In genomic region chr19:40702337-40703012, GRCh38 we compare ENCODE assay signal across 1 cellular context.
TF ChIP-seq lines count a peak whose summit lies in the region.

No MANE protein-coding gene starts in this region.

TF ChIP-seq in HepG2, 621 proteins besides CTCF, POLR2A, EP300 and RAD21 (continued from another document and continues in another):
- no peak for TF ChIP-seq ZNF280D (CRISPR knock-in tag; IDR thresholded peaks at IDR 0.05)
- TF ChIP-seq HNRNPL (IDR thresholded peaks at IDR 0.05; ENCODE audit: low read depth, low read length): no peak
- no peak for TF ChIP-seq MLX (CRISPR knock-in tag; IDR thresholded peaks at IDR 0.05)
- no peak for TF ChIP-seq TBP (CRISPR knock-in tag; IDR thresholded peaks at IDR 0.05)
- TF ChIP-seq ZNF382 (CRISPR knock-in tag; IDR thresholded peaks at IDR 0.05; ENCODE audit: borderline replicate concordance): no peak
- no peak for TF ChIP-seq ZFP36L1 (CRISPR knock-in tag; IDR thresholded peaks at IDR 0.05)
- peak; percentile 58; the same call in 1 of the 2 replicates for TF ChIP-seq ZNF431 (CRISPR knock-in tag; IDR thresholded peaks at IDR 0.05; ENCODE audit: borderline replicate concordance, low read depth)
- TF ChIP-seq TCF7L2 (IDR thresholded peaks at IDR 0.05; ENCODE audit: low read depth, low read length): no peak
- TF ChIP-seq ZNF264 (CRISPR knock-in tag; IDR thresholded peaks at IDR 0.05): no peak
- no peak for TF ChIP-seq HNRNPH1 (optimal IDR thresholded peaks at IDR 0.05; ENCODE audit: low read depth, low read length)
- TF ChIP-seq ATF3 (CRISPR knock-in tag; IDR thresholded peaks at IDR 0.05): no peak
- TF ChIP-seq SCMH1 (CRISPR knock-in tag; IDR thresholded peaks at IDR 0.05; ENCODE audit: borderline replicate concordance): no peak
- no peak for TF ChIP-seq GTF3A (CRISPR knock-in tag; conservative IDR thresholded peaks at IDR 0.05)
- no peak for TF ChIP-seq SRSF9 (IDR thresholded peaks at IDR 0.05; ENCODE audit: borderline replicate concordance, insufficient read depth, low read depth, low read length, poor library complexity, severe bottlenecking)
- 0 out of 2 replicates have a peak, but pooled peaks have one; percentile 17 for TF ChIP-seq CBX5 (CRISPR knock-in tag; IDR thresholded peaks at IDR 0.05; ENCODE audit: borderline replicate concordance)
- no peak for TF ChIP-seq ZNF20 (CRISPR knock-in tag; IDR thresholded peaks at IDR 0.05)
- TF ChIP-seq NR2C2 (CRISPR knock-in tag; IDR thresholded peaks at IDR 0.05; ENCODE audit: borderline replicate concordance): no peak
- no peak for TF ChIP-seq ZNF7 (CRISPR knock-in tag; IDR thresholded peaks at IDR 0.05)
- no peak for TF ChIP-seq ZNF275 (CRISPR knock-in tag; IDR thresholded peaks at IDR 0.05; ENCODE audit: borderline replicate concordance)
- TF ChIP-seq ZC3H13 (CRISPR knock-in tag; IDR thresholded peaks at IDR 0.05): no peak
- peak; percentile 32; the same call in 1 of the 2 replicates for TF ChIP-seq GABPB1 (CRISPR knock-in tag; IDR thresholded peaks at IDR 0.05)
- TF ChIP-seq ZNF512 (CRISPR knock-in tag; IDR thresholded peaks at IDR 0.05): no peak
- TF ChIP-seq ZBTB2 (CRISPR knock-in tag; IDR thresholded peaks at IDR 0.05; ENCODE audit: low read depth): no peak
- TF ChIP-seq ZNF274 (CRISPR knock-in tag; IDR thresholded peaks at IDR 0.05): no peak
- no peak for TF ChIP-seq REPIN1 (CRISPR knock-in tag; IDR thresholded peaks at IDR 0.05; ENCODE audit: borderline replicate concordance, low read depth)
- no peak for TF ChIP-seq KMT2A (CRISPR knock-in tag; IDR thresholded peaks at IDR 0.05)
- no peak for TF ChIP-seq FOXC1 (CRISPR knock-in tag; IDR thresholded peaks at IDR 0.05; ENCODE audit: borderline replicate concordance)
- no peak for TF ChIP-seq NR0B2 (CRISPR knock-in tag; IDR thresholded peaks at IDR 0.05)
- TF ChIP-seq UBTF (CRISPR knock-in tag; IDR thresholded peaks at IDR 0.05): peak; percentile 33; the same call in 1 of the 2 replicates
- no peak for TF ChIP-seq MED8 (CRISPR knock-in tag; IDR thresholded peaks at IDR 0.05; ENCODE audit: insufficient replicate concordance)
- TF ChIP-seq ZNF816 (CRISPR knock-in tag; IDR thresholded peaks at IDR 0.05; ENCODE audit: borderline replicate concordance): no peak
- no peak for TF ChIP-seq ARHGAP35 (CRISPR knock-in tag; IDR thresholded peaks at IDR 0.05; ENCODE audit: borderline replicate concordance)
- no peak for TF ChIP-seq YY1 (IDR thresholded peaks at IDR 0.05; ENCODE audit: insufficient read depth, insufficient replicate concordance, low read depth, low read length)
- no peak for TF ChIP-seq FOSL1 (CRISPR knock-in tag; IDR thresholded peaks at IDR 0.05; ENCODE audit: borderline replicate concordance)
- TF ChIP-seq ZSCAN25 (CRISPR knock-in tag; IDR thresholded peaks at IDR 0.05): 0 out of 2 replicates have a peak, but pooled peaks have one; percentile 21
- TF ChIP-seq KDM2A (CRISPR knock-in tag; IDR thresholded peaks at IDR 0.05; ENCODE audit: borderline replicate concordance, low read depth): peak; percentile 39; the same call in 1 of the 2 replicates
- TF ChIP-seq KLF6 (CRISPR knock-in tag; IDR thresholded peaks at IDR 0.05): no peak
- no peak for TF ChIP-seq CSRNP1 (CRISPR knock-in tag; IDR thresholded peaks at IDR 0.05)
- TF ChIP-seq GLMP (CRISPR knock-in tag; IDR thresholded peaks at IDR 0.05; ENCODE audit: borderline replicate concordance): no peak
- TF ChIP-seq ZNF740 (CRISPR knock-in tag; IDR thresholded peaks at IDR 0.05): peak; percentile 85
- TF ChIP-seq ZNF607 (CRISPR knock-in tag; IDR thresholded peaks at IDR 0.05; ENCODE audit: borderline replicate concordance): no peak
- peak; percentile 63; the same call in 1 of the 2 replicates for TF ChIP-seq ZFY (CRISPR knock-in tag; IDR thresholded peaks at IDR 0.05)
- no peak for TF ChIP-seq NFIB (CRISPR knock-in tag; IDR thresholded peaks at IDR 0.05; ENCODE audit: borderline replicate concordance)
- TF ChIP-seq AKAP8 (CRISPR knock-in tag; IDR thresholded peaks at IDR 0.05): no peak
- no peak for TF ChIP-seq GLI4 (CRISPR knock-in tag; IDR thresholded peaks at IDR 0.05; ENCODE audit: borderline replicate concordance)
- TF ChIP-seq AGO2 (optimal IDR thresholded peaks at IDR 0.05; ENCODE audit: low read depth, low read length): no peak
- TF ChIP-seq SMARCE1 (IDR thresholded peaks at IDR 0.05; ENCODE audit: borderline replicate concordance): no peak
- TF ChIP-seq ZMAT5 (CRISPR knock-in tag; IDR thresholded peaks at IDR 0.05; ENCODE audit: borderline replicate concordance, low read depth): no peak
- no peak for TF ChIP-seq ETV6 (CRISPR knock-in tag; conservative IDR thresholded peaks at IDR 0.05)
- peak; percentile 53; the same call in 1 of the 2 replicates for TF ChIP-seq MYC (CRISPR knock-in tag; IDR thresholded peaks at IDR 0.05; ENCODE audit: borderline replicate concordance)
- no peak for TF ChIP-seq ATF7 (IDR thresholded peaks at IDR 0.05)
- no peak for TF ChIP-seq ATF7 (CRISPR knock-in tag; IDR thresholded peaks at IDR 0.05)
- TF ChIP-seq HINFP (CRISPR knock-in tag; IDR thresholded peaks at IDR 0.05; ENCODE audit: low read depth): no peak
